Comparison of ENCODE assay signal across 1 cellular context in the genomic region with DNA sequence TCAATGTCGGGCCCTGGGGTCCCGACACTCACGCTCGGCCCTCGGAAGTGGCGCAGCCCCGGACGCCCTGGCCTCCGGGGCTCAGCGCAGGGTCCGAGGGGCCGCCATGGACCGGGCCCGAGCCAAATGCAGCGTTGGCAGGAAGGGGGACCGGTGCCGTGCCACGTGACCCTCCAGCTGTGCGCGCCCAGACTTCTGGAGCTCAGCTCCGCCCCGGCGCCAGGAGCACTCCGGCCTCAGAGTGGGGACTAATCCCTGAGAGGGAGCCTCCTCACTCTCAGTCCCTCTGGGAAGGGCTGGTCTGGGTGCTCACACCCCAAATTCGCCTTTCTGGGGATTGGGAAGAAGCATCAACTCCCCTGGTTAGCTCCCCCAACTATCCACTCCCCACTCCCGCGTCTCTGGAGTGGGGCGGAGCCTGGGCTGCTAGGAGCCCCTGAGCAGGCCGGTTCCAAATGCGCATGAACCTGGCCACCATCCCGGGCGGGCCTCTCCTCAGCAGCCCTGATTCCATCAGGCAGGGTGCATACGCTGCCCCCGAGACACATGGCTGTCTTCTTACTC.
TF ChIP-seq lines count a peak whose summit lies in the region.

A gene with protein sequence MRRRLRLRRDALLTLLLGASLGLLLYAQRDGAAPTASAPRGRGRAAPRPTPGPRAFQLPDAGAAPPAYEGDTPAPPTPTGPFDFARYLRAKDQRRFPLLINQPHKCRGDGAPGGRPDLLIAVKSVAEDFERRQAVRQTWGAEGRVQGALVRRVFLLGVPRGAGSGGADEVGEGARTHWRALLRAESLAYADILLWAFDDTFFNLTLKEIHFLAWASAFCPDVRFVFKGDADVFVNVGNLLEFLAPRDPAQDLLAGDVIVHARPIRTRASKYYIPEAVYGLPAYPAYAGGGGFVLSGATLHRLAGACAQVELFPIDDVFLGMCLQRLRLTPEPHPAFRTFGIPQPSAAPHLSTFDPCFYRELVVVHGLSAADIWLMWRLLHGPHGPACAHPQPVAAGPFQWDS (minus strand): TSS at position 166 of the 564 bp plus-strand sequence. CDS start 513 bp downstream, outside the sequence.

TF ChIP-seq in WTC11, 78 proteins besides CTCF, POLR2A, EP300 and RAD21 (continued from another document):
- peak; percentile 62; the same call in 1 of the 2 replicates for TF ChIP-seq ARID4B (CRISPR knock-in tag; IDR thresholded peaks at IDR 0.05; ENCODE audit: borderline replicate concordance)
- peak; percentile 96 for TF ChIP-seq USF2 (CRISPR knock-in tag; IDR thresholded peaks at IDR 0.05)
- TF ChIP-seq ZNF281 (CRISPR knock-in tag; IDR thresholded peaks at IDR 0.05), result no peak; the same call in 1 of the 2 replicates
- TF ChIP-seq NFE2L1 (CRISPR knock-in tag; IDR thresholded peaks at IDR 0.05), result 0 out of 2 replicates have a peak, but pooled peaks have one; percentile 44
- 0 out of 2 replicates have a peak, but pooled peaks have one; percentile 16 for TF ChIP-seq KAT7 (CRISPR knock-in tag; IDR thresholded peaks at IDR 0.05; ENCODE audit: borderline replicate concordance)
- no peak for TF ChIP-seq ETV6 (CRISPR knock-in tag; IDR thresholded peaks at IDR 0.05)
- TF ChIP-seq, protein P1, sequence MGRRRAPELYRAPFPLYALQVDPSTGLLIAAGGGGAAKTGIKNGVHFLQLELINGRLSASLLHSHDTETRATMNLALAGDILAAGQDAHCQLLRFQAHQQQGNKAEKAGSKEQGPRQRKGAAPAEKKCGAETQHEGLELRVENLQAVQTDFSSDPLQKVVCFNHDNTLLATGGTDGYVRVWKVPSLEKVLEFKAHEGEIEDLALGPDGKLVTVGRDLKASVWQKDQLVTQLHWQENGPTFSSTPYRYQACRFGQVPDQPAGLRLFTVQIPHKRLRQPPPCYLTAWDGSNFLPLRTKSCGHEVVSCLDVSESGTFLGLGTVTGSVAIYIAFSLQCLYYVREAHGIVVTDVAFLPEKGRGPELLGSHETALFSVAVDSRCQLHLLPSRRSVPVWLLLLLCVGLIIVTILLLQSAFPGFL (CRISPR knock-in tag; IDR thresholded peaks at IDR 0.05; ENCODE audit: borderline replicate concordance), result 0 out of 2 replicates have a peak, but pooled peaks have one; percentile 18
- TF ChIP-seq ZNF263 (CRISPR knock-in tag; IDR thresholded peaks at IDR 0.05; ENCODE audit: low read depth), result peak; percentile 59; the same call in 1 of the 2 replicates
- TF ChIP-seq ZBTB21 (CRISPR knock-in tag; IDR thresholded peaks at IDR 0.05; ENCODE audit: borderline replicate concordance), result 0 out of 2 replicates have a peak, but pooled peaks have one; percentile 51
- TF ChIP-seq ESRRA (CRISPR knock-in tag; IDR thresholded peaks at IDR 0.05; ENCODE audit: borderline replicate concordance), result 0 out of 2 replicates have a peak, but pooled peaks have one; percentile 68
- TF ChIP-seq, protein P2, sequence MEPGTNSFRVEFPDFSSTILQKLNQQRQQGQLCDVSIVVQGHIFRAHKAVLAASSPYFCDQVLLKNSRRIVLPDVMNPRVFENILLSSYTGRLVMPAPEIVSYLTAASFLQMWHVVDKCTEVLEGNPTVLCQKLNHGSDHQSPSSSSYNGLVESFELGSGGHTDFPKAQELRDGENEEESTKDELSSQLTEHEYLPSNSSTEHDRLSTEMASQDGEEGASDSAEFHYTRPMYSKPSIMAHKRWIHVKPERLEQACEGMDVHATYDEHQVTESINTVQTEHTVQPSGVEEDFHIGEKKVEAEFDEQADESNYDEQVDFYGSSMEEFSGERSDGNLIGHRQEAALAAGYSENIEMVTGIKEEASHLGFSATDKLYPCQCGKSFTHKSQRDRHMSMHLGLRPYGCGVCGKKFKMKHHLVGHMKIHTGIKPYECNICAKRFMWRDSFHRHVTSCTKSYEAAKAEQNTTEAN (CRISPR knock-in tag; IDR thresholded peaks at IDR 0.05), result no peak
- peak; percentile 19; the same call in 1 of the 2 replicates for TF ChIP-seq TP53 (CRISPR knock-in tag; IDR thresholded peaks at IDR 0.05)
- no peak for TF ChIP-seq RORB (CRISPR knock-in tag; IDR thresholded peaks at IDR 0.05)
- TF ChIP-seq CREB1 (CRISPR knock-in tag; IDR thresholded peaks at IDR 0.05), result 0 out of 2 replicates have a peak, but pooled peaks have one; percentile 22
- no peak for TF ChIP-seq OVOL2 (CRISPR knock-in tag; IDR thresholded peaks at IDR 0.05; ENCODE audit: borderline replicate concordance)
- TF ChIP-seq MXD4 (CRISPR knock-in tag; IDR thresholded peaks at IDR 0.05; ENCODE audit: borderline replicate concordance), result no peak
- no peak for TF ChIP-seq ELF4 (CRISPR knock-in tag; IDR thresholded peaks at IDR 0.05; ENCODE audit: low read depth)
- TF ChIP-seq USF1 (CRISPR knock-in tag; IDR thresholded peaks at IDR 0.05), result peak; percentile 96
